ENCODE assay signal across 29 cellular contexts in genomic region chr6:65000815-65001214, GRCh38.
"Had no signal": no experiment of that assay in that cellular context is flagged by ENCODE, and none has a peak within 500 bp of the region (broad histone marks: within the 10 kb centered on the region; RNA-seq: fewer than 3 reads in every experiment).

No MANE protein-coding gene starts in this region.

- H3K4me3 ChIP-seq: stomach, suprapubic skin, testis, thoracic aorta, thyroid gland, tibial artery, tibial nerve, transverse colon, upper lobe of left lung, upper lobe of right lung, uterus, vagina had no signal

- H3K36me3 ChIP-seq: stomach, suprapubic skin, thoracic aorta, thyroid gland, tibial artery, tibial nerve, transverse colon, upper lobe of left lung, upper lobe of right lung, uterus, vagina had no signal

- H3K4me1 Mint-ChIP-seq: stimulated activated effector memory CD8-positive, alpha-beta T cell treated with anti-CD3 and anti-CD28 coated beads, Interleukin-12 subunit alpha, Interleukin-12 subunit beta, amount 100 ng/mL, for 72 hours; stimulated activated memory B cell treated with anti-CD40 and anti-IgM and Interleukin-4, amounts not matched to agents 10 μg/mL and 1 μg/mL and 100 μg/mL, for 72 hours; stimulated activated naive B cell treated with anti-CD40 and anti-IgM and Interleukin-4, amounts not matched to agents 10 μg/mL and 1 μg/mL and 100 μg/mL, for 72 hours; stimulated activated naive CD8-positive, alpha-beta T cell treated with anti-CD3 and anti-CD28 coated beads, Interleukin-15, amount 100 ng/mL, for 72 hours had no signal

- H3K4me1 ChIP-seq: stomach, suprapubic skin, testis, thyroid gland, tibial artery, tibial nerve, transverse colon, upper lobe of left lung, upper lobe of right lung, uterus, vagina had no signal

- DNase-seq: stimulated activated CD4-positive, alpha-beta T cell treated with anti-CD3 and anti-CD28 coated beads, Interleukin-2, amount 100 ng/mL, for 48 hours; stimulated activated CD4-positive, alpha-beta T cell treated with anti-CD3 and anti-CD28 coated beads, Interleukin-4, amount 100 ng/mL, for 1 hour; stimulated activated CD4-positive, alpha-beta T cell treated with anti-CD3 and anti-CD28 coated beads, Interleukin-4, amount 100 ng/mL, for 24 hours; stimulated activated CD4-positive, alpha-beta T cell treated with anti-CD3 and anti-CD28 coated beads, Interleukin-4, amount 100 ng/mL, for 4 hours; stimulated activated CD8-positive, alpha-beta memory T cell treated with anti-CD3 and anti-CD28 coated beads, Interleukin-4, amount 100 ng/mL, for 48 hours; stimulated activated naive B cell treated with anti-CD40 and anti-IgM and Interleukin-4, amounts not matched to agents 10 μg/mL and 1 μg/mL and 100 μg/mL, for 72 hours; stimulated activated naive CD4-positive, alpha-beta T cell; stimulated activated naive CD4-positive, alpha-beta T cell treated with Interleukin-2 at 50 U/mL for 16 hours; stimulated activated naive CD8-positive, alpha-beta T cell treated with anti-CD3 and anti-CD28 coated beads, Interleukin-15, amount 100 ng/mL, for 72 hours; stimulated activated naive CD8-positive, alpha-beta T cell treated with anti-CD3 and anti-CD28 coated beads, Interleukin-15, Interleukin-2, amounts not matched to agents 100 U/mL and 50 U/mL, for 24 hours; stomach; substantia nigra; testis; thyroid gland; tibial artery; transverse colon; trophoblast cell; upper lobe of right lung; uterus had no signal

- H3K27me3 ChIP-seq: stomach, suprapubic skin, testis, thyroid gland, tibial artery, tibial nerve, transverse colon, upper lobe of left lung, upper lobe of right lung, uterus, vagina had no signal

- ATAC-seq: stimulated activated effector memory CD8-positive, alpha-beta T cell treated with anti-CD3 and anti-CD28 coated beads, Interleukin-12 subunit alpha, Interleukin-12 subunit beta, amount 100 ng/mL, for 72 hours; stimulated activated memory B cell treated with anti-CD40 and anti-IgM and Interleukin-4, amounts not matched to agents 10 μg/mL and 1 μg/mL and 100 μg/mL, for 72 hours; stimulated activated naive B cell treated with anti-CD40 and anti-IgM and Interleukin-4, amounts not matched to agents 10 μg/mL and 1 μg/mL and 100 μg/mL, for 72 hours; stimulated activated naive CD8-positive, alpha-beta T cell treated with anti-CD3 and anti-CD28 coated beads, Interleukin-15, amount 100 ng/mL, for 72 hours; stimulated activated naive CD8-positive, alpha-beta T cell treated with anti-CD3 and anti-CD28 coated beads, Interleukin-15, Interleukin-2, amounts not matched to agents 100 U/mL and 50 U/mL, for 24 hours; upper lobe of right lung had no signal

- H3K4me3 Mint-ChIP-seq: stimulated activated effector memory CD8-positive, alpha-beta T cell treated with anti-CD3 and anti-CD28 coated beads, Interleukin-12 subunit alpha, Interleukin-12 subunit beta, amount 100 ng/mL, for 72 hours; stimulated activated memory B cell treated with anti-CD40 and anti-IgM and Interleukin-4, amounts not matched to agents 10 μg/mL and 1 μg/mL and 100 μg/mL, for 72 hours; stimulated activated naive B cell treated with anti-CD40 and anti-IgM and Interleukin-4, amounts not matched to agents 10 μg/mL and 1 μg/mL and 100 μg/mL, for 72 hours; stimulated activated naive CD8-positive, alpha-beta T cell treated with anti-CD3 and anti-CD28 coated beads, Interleukin-15, amount 100 ng/mL, for 72 hours; stimulated activated naive CD8-positive, alpha-beta T cell treated with anti-CD3 and anti-CD28 coated beads, Interleukin-15, Interleukin-2, amounts not matched to agents 100 ng/mL and 50 ng/mL, for 24 hours; type B pancreatic cell had no signal

- H3K27ac ChIP-seq: stomach, suprapubic skin, testis, thoracic aorta, thyroid gland, tibial artery, tibial nerve, transverse colon, upper lobe of left lung, upper lobe of right lung, uterus, vagina had no signal

- H3K27ac Mint-ChIP-seq: stimulated activated effector memory CD8-positive, alpha-beta T cell treated with anti-CD3 and anti-CD28 coated beads, Interleukin-12 subunit alpha, Interleukin-12 subunit beta, amount 100 ng/mL, for 72 hours; stimulated activated memory B cell treated with anti-CD40 and anti-IgM and Interleukin-4, amounts not matched to agents 10 μg/mL and 1 μg/mL and 100 μg/mL, for 72 hours; stimulated activated naive B cell treated with anti-CD40 and anti-IgM and Interleukin-4, amounts not matched to agents 10 μg/mL and 1 μg/mL and 100 μg/mL, for 72 hours; stimulated activated naive CD8-positive, alpha-beta T cell treated with anti-CD3 and anti-CD28 coated beads, Interleukin-15, amount 100 ng/mL, for 72 hours; stimulated activated naive CD8-positive, alpha-beta T cell treated with anti-CD3 and anti-CD28 coated beads, Interleukin-15, Interleukin-2, amounts not matched to agents 100 ng/mL and 50 ng/mL, for 24 hours; type B pancreatic cell had no signal

- H3K9me3 Mint-ChIP-seq: type B pancreatic cell had no signal

- H3K27me3 Mint-ChIP-seq: stimulated activated memory B cell treated with anti-CD40 and anti-IgM and Interleukin-4, amounts not matched to agents 10 μg/mL and 1 μg/mL and 100 μg/mL, for 72 hours; stimulated activated naive B cell treated with anti-CD40 and anti-IgM and Interleukin-4, amounts not matched to agents 10 μg/mL and 1 μg/mL and 100 μg/mL, for 72 hours; stimulated activated naive CD8-positive, alpha-beta T cell treated with anti-CD3 and anti-CD28 coated beads, Interleukin-15, amount 100 ng/mL, for 72 hours; stimulated activated naive CD8-positive, alpha-beta T cell treated with anti-CD3 and anti-CD28 coated beads, Interleukin-15, Interleukin-2, amounts not matched to agents 100 ng/mL and 50 ng/mL, for 24 hours had no signal

- H3K36me3 Mint-ChIP-seq: stimulated activated effector memory CD8-positive, alpha-beta T cell treated with anti-CD3 and anti-CD28 coated beads, Interleukin-12 subunit alpha, Interleukin-12 subunit beta, amount 100 ng/mL, for 72 hours; stimulated activated memory B cell treated with anti-CD40 and anti-IgM and Interleukin-4, amounts not matched to agents 10 μg/mL and 1 μg/mL and 100 μg/mL, for 72 hours; stimulated activated naive B cell treated with anti-CD40 and anti-IgM and Interleukin-4, amounts not matched to agents 10 μg/mL and 1 μg/mL and 100 μg/mL, for 72 hours; type B pancreatic cell had no signal

- H3K9me3 ChIP-seq: stomach, suprapubic skin, testis, thoracic aorta, thyroid gland, tibial artery, tibial nerve, transverse colon, upper lobe of left lung, upper lobe of right lung, uterus, vagina had no signal

- FAIRE-seq: urothelium cell line had no signal
